Comparison of ENCODE assay signal across 24 cellular contexts in genomic region chr16:65449526-65449925, GRCh38.
"Had no signal": no experiment of that assay in that cellular context is flagged by ENCODE, and none has a peak within 500 bp of the region (broad histone marks: within the 10 kb centered on the region; RNA-seq: fewer than 3 reads in every experiment).

No MANE protein-coding gene starts in this region.

- H3K27ac ChIP-seq: colonic mucosa, epithelial cell of prostate, foreskin keratinocyte, heart right ventricle, left lung, lower lobe of right lung had no signal

- H3K9me3 ChIP-seq: colonic mucosa had no signal

- FAIRE-seq: endometrium, frontal cortex, islet of Langerhans, keratinocyte had no signal

- H3K4me3 ChIP-seq: colonic mucosa, heart right ventricle, left lung, lower lobe of right lung, mucosa of descending colon had no signal

- H3K4me1 ChIP-seq: colonic mucosa, foreskin keratinocyte, heart right ventricle, left lung, lower lobe of right lung had no signal

- ATAC-seq: effector memory CD8-positive, alpha-beta T cell; esophagus mucosa; foreskin keratinocyte; heart right ventricle; left cardiac atrium; left lung; left ventricle myocardium superior; lower lobe of right lung; mucosa of descending colon had no signal

- DNase-seq: colonic mucosa; cortex of kidney; effector CD8-positive, alpha-beta T cell; effector memory CD8-positive, alpha-beta T cell; endodermal cell; erythroblast; foreskin keratinocyte; glutamatergic neuron; head of caudate nucleus; heart right ventricle; hippocampal formation; left cardiac atrium; left lung; left ventricle myocardium superior; lower lobe of right lung; mesenchymal stem cell; mucosa of descending colon; naive B cell had no signal

- H3K36me3 ChIP-seq: colonic mucosa, heart right ventricle, left lung, lower lobe of right lung had no signal

- H3K27me3 ChIP-seq: colonic mucosa, foreskin keratinocyte, heart right ventricle, left lung had no signal
